In genomic region chr19:7829561-7830271, GRCh38 we compare ENCODE assay signal across 8 cellular contexts. TPM values are rescaled to one million over a fixed set of nuclear protein-coding genes. Genes with fewer than 3 reads are reported as not detected.
A peak's percentile ranks its signal among the peaks of the same experiment; 100 is the strongest.
DNase-seq lines count a peak whose midpoint lies in the region; ATAC-seq, FAIRE-seq and TF ChIP-seq lines count a peak whose summit lies in the region.

TSS of gene EVI5L (plus strand) at chr19:7830218. CDS start at chr19:7846543, 16,325 bp downstream.

- no peak for TF ChIP-seq CTCF in upper lobe of left lung (IDR thresholded peaks at IDR 0.05)

- intact Hi-C loops in left cardiac atrium (cut with DNase I) (no loop called here), posterior cingulate gyrus (cut with DNase I) (no loop called here)

- H3K36me3 ChIP-seq in upper lobe of left lung: no peaks in the 10 kb centered on the region

- TF ChIP-seq EP300 in upper lobe of left lung (IDR thresholded peaks at IDR 0.05): no peak

- ATAC-seq in HG02870 (IDR thresholded peaks at IDR 0.05; ENCODE audit: unreplicated experiment) (peak; percentile 83), left cardiac atrium (peak; percentile 94 to 96), upper lobe of left lung (ENCODE audit: low FRiP score in 2 of 2) (peak; percentile 95 to 97)

- DNase-seq in GM12891 (ENCODE audit: insufficient read length, low spot score) (peak; percentile 100), NCI-H146 (lab: John Stamatoyannopoulos, UW) (peak; percentile 99), T-helper 1 cell (peak; percentile 99 to 100 (median 99)), amygdala (lab: John Stamatoyannopoulos, UW) (peak; percentile 96 to 100 (median 100)), left cardiac atrium (peak; percentile 99), posterior cingulate gyrus (peak; percentile 99 to 100 (median 99)), upper lobe of left lung (peak; percentile 99 to 100)

- H3K4me1 ChIP-seq in upper lobe of left lung: peaks cover 24 to 42% (median 33%) of the 10 kb centered on the region in 4 donors

- peak within 1 kb of the TSS in 2 of 4 donors; percentile 54 to 59 for H3K27ac ChIP-seq in upper lobe of left lung

- WGBS in upper lobe of left lung, 2 donors: 0 to 1% methylated on average over 18 to 37 of the region's 45 CpGs

- peak; percentile 100 for FAIRE-seq in GM12891 (lab: Jason Lieb, UNC)

- no peaks in the 10 kb centered on the region for H3K27me3 ChIP-seq in upper lobe of left lung

- H3K4me3 ChIP-seq in upper lobe of left lung: peak within 1 kb of the TSS; percentile 77 to 95 (median 85)

- no peaks in the 10 kb centered on the region for H3K9me3 ChIP-seq in upper lobe of left lung

- TF ChIP-seq POLR2A in GM12891 (IDR thresholded peaks at IDR 0.05; ENCODE audit: low read depth, low read length): no peak
- TF ChIP-seq POLR2A in upper lobe of left lung (IDR thresholded peaks at IDR 0.05): no peak

TF ChIP-seq in GM12891, 5 proteins besides CTCF, POLR2A, EP300 and RAD21:
- TF ChIP-seq POU2F2 (IDR thresholded peaks at IDR 0.05; ENCODE audit: low read depth, low read length) (no peak), POLR2AphosphoS5 (IDR thresholded peaks at IDR 0.05; ENCODE audit: low read depth, low read length) (no peak), PAX5 (IDR thresholded peaks at IDR 0.05; ENCODE audit: insufficient read depth, low read length, severe bottlenecking) (no peak), TAF1 (IDR thresholded peaks at IDR 0.05; ENCODE audit: low read depth, low read length) (no peak)

RNA-seq across cellular contexts. Expression of gene EVI5L, which starts in this region (rescaled TPM):
- polyA plus RNA-seq in GM12891 (2012; ENCODE audit: low read depth, missing spikeins): 7.7 TPM
- 10 to 100 TPM; 17.6 to 18.8 TPM for total RNA-seq in left cardiac atrium
- 10 to 100 TPM; 12.0 to 24.1 (median 15.6) TPM for total RNA-seq in upper lobe of left lung
